Comparison of ENCODE assay signal across 28 cellular contexts in genomic region chr12:106101798-106102197, GRCh38. TPM values are rescaled to one million over a fixed set of nuclear protein-coding genes. Genes with fewer than 3 reads are reported as not detected.
A peak's percentile ranks its signal among the peaks of the same experiment; 100 is the strongest.
DNase-seq lines count a peak whose midpoint lies in the region; ATAC-seq and TF ChIP-seq lines count a peak whose summit lies in the region.
"Had no signal": no experiment of that assay in that cellular context is flagged by ENCODE, and none has a peak within 500 bp of the region (broad histone marks: within the 10 kb centered on the region; RNA-seq: fewer than 3 reads in every experiment).

No MANE protein-coding gene starts in this region.

- peaks cover 64% of the 10 kb centered on the region for H3K36me3 Mint-ChIP-seq in neural progenitor cell
- H3K36me3 Mint-ChIP-seq: CD4-positive, CD25-positive, alpha-beta regulatory T cell had no signal

- peaks cover 0 to 15% of the 10 kb centered on the region in 2 donors for H3K36me3 ChIP-seq in ascending aorta
- no peaks in the 10 kb centered on the region for H3K36me3 ChIP-seq in cardiac muscle cell
- no peaks in the 10 kb centered on the region for H3K36me3 ChIP-seq in neural progenitor cell
- H3K36me3 ChIP-seq: adrenal gland had no signal

- H3K27ac ChIP-seq in ascending aorta (peak overlapping the region; percentile 91), cardiac muscle cell (peak overlapping the region; percentile 27), neural progenitor cell (no peak overlapping the region)
- H3K27ac ChIP-seq: adrenal gland, PC-9 had no signal

- H3F3A ChIP-seq in neural progenitor cell (ENCODE audit: low read depth), result no peaks in the 10 kb centered on the region

- no peaks in the 10 kb centered on the region for H3K79me2 ChIP-seq in neural progenitor cell (ENCODE audit: low read depth)

- peaks cover 11% of the 10 kb centered on the region for H3K27me3 Mint-ChIP-seq in neural progenitor cell (ENCODE audit: insufficient read depth, low read depth)

- DNase-seq in Ammon's horn (ENCODE audit: low spot score) (peak; percentile 62), ascending aorta (ENCODE audit: low spot score in 2 of 2) (peak in 1 of 2 donors; percentile 31), cardiac muscle cell (ENCODE audit: low read depth in 1 of 2, low spot score in 1 of 2) (peak in 1 of 2 donors; percentile 30), neural progenitor cell (ENCODE audit: low spot score) (no peak), NCI-H748 (lab: John Stamatoyannopoulos, UW; ENCODE audit: unreplicated experiment) (no peak), NCI-H2196 treated with DMSO at 0.1 percent for 48 hours (lab: John Stamatoyannopoulos, UW; ENCODE audit: unreplicated experiment) (no peak)
- DNase-seq: activated CD4-positive, alpha-beta T cell treated with anti-CD3 and anti-CD28 coated beads, Interleukin-2, amount 50 U/mL, for 1 hour; activated naive CD4-positive, alpha-beta T cell treated with anti-CD3 and anti-CD28 coated beads for 36 hours; adrenal gland; CD4-positive, CD25-positive, alpha-beta regulatory T cell; glutamatergic neuron; Karpas-422; kidney; mammary epithelial cell; MV-4-11; NCI-H146; NCI-H510A treated with DMSO at 0.1 percent for 48 hours; NK-92 treated with Interleukin-12 subunit alpha and Interleukin-12 subunit beta, amount 100 ng/mL, for 24 hours; PC-9; SIG-M5; stimulated activated naive CD4-positive, alpha-beta T cell treated with Interleukin-2 at 50 U/mL for 16 hours; SW 1271; T-helper 9 cell had no signal

- H3K9me3 Mint-ChIP-seq in neural progenitor cell, result peaks cover 2% of the 10 kb centered on the region
- H3K9me3 Mint-ChIP-seq: activated naive CD4-positive, alpha-beta T cell treated with anti-CD3 and anti-CD28 coated beads for 36 hours had no signal

- H2AFZ ChIP-seq in neural progenitor cell (replicated peaks), result no peak overlapping the region
- H2AFZ ChIP-seq: PC-9 had no signal

- TF ChIP-seq CTCF in ascending aorta (IDR thresholded peaks at IDR 0.05), result no peak
- no peak for TF ChIP-seq CTCF in cardiac muscle cell (IDR thresholded peaks at IDR 0.05; ENCODE audit: low read depth, low read length)
- no peak for TF ChIP-seq CTCF in neural progenitor cell (IDR thresholded peaks at IDR 0.05)

- no peak overlapping the region for H3K4me2 ChIP-seq in neural progenitor cell
- H3K4me2 ChIP-seq: PC-9 had no signal

- peak overlapping the region; percentile 58 for H3K27ac Mint-ChIP-seq in neural progenitor cell
- H3K27ac Mint-ChIP-seq: activated naive CD4-positive, alpha-beta T cell treated with anti-CD3 and anti-CD28 coated beads for 36 hours; CD4-positive, CD25-positive, alpha-beta regulatory T cell; progenitor cell of endocrine pancreas had no signal

- ATAC-seq in HG03521 (IDR thresholded peaks at IDR 0.05; ENCODE audit: unreplicated experiment) (no peak), GM18498 (IDR thresholded peaks at IDR 0.05; ENCODE audit: unreplicated experiment) (no peak)
- ATAC-seq: HepG2 had no signal

- no peaks in the 10 kb centered on the region for H3K9me3 ChIP-seq in ascending aorta
- no peaks in the 10 kb centered on the region for H3K9me3 ChIP-seq in cardiac muscle cell (ENCODE audit: low read depth)
- no peaks in the 10 kb centered on the region for H3K9me3 ChIP-seq in neural progenitor cell (ENCODE audit: low read depth)
- H3K9me3 ChIP-seq: adrenal gland, tibial nerve had no signal

- H4K20me1 ChIP-seq in neural progenitor cell (ENCODE audit: low read depth), result peaks cover 17% of the 10 kb centered on the region

- H3K27me3 ChIP-seq in ascending aorta, result no peaks in the 10 kb centered on the region
- no peaks in the 10 kb centered on the region for H3K27me3 ChIP-seq in cardiac muscle cell
- no peaks in the 10 kb centered on the region for H3K27me3 ChIP-seq in neural progenitor cell
- H3K27me3 ChIP-seq: adrenal gland, tibial nerve had no signal

- H3K4me1 ChIP-seq in ascending aorta (peaks cover 0 to 37% of the 10 kb centered on the region in 2 donors), cardiac muscle cell (ENCODE audit: low read depth) (peaks cover 29% of the 10 kb centered on the region), neural progenitor cell (peaks cover 39% of the 10 kb centered on the region)

- H3K4me3 Mint-ChIP-seq in neural progenitor cell, result no peak overlapping the region
- H3K4me3 Mint-ChIP-seq: activated naive CD4-positive, alpha-beta T cell treated with anti-CD3 and anti-CD28 coated beads for 36 hours; CD4-positive, CD25-positive, alpha-beta regulatory T cell had no signal

- H3K4me3 ChIP-seq in ascending aorta (no peak overlapping the region), cardiac muscle cell (no peak overlapping the region), neural progenitor cell (no peak overlapping the region)
- H3K4me3 ChIP-seq: adrenal gland, PC-9, tibial nerve had no signal

- H3K9ac ChIP-seq in neural progenitor cell, result no peak overlapping the region

- intact Hi-C loops in ascending aorta (cut with DNase I), result no loop called here

- H3K4me1 Mint-ChIP-seq in neural progenitor cell, result peaks cover 81% of the 10 kb centered on the region
- H3K4me1 Mint-ChIP-seq: CD4-positive, CD25-positive, alpha-beta regulatory T cell had no signal

RNA-seq across cellular contexts. Expression of gene NUAK1, which starts 37.0 kb away (rescaled TPM):
- total RNA-seq in ascending aorta (29.7 TPM), cardiac muscle cell (6.1 and 7.2 TPM in 2 replicates), neural progenitor cell (ENCODE audit: low replicate concordance) (11.9 and 18.8 TPM in 2 replicates)
- 2.9 and 4.8 TPM in 2 replicates for polyA plus RNA-seq in cardiac muscle cell
- total RNA-seq: activated naive CD4-positive, alpha-beta T cell treated with anti-CD3 and anti-CD28 coated beads for 36 hours; CD4-positive, CD25-positive, alpha-beta regulatory T cell had no signal
- polyA plus RNA-seq: CD4-positive, CD25-positive, alpha-beta regulatory T cell had no signal
